ENCODE assay signal across 13 cellular contexts in the genomic region with DNA sequence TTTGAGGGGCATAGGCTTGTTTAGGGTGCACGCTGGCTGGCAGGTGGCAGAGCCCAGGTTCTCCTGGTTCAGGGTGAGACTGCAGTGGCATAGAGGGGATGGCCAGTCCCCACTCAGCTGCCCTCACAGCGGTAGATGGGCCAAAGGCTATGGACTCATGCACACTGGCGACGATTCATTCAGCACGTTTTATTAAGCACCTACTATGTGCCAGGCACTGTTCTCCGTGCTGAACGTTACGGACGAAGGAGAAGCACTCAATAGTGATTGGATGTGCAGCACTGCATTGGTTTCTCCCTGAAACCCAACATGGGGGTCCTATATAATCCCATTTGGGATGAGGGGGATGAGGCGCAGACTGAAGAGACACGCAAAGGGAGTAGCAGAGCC. TPM values are rescaled to one million over a fixed set of nuclear protein-coding genes. Genes with fewer than 3 reads are reported as not detected.
A peak's percentile ranks its signal among the peaks of the same experiment; 100 is the strongest.
DNase-seq lines count a peak whose midpoint lies in the region; TF ChIP-seq lines count a peak whose summit lies in the region.
"Had no signal": no experiment of that assay in that cellular context is flagged by ENCODE, and none has a peak within 500 bp of the region (broad histone marks: within the 10 kb centered on the region; RNA-seq: fewer than 3 reads in every experiment).

No MANE protein-coding gene starts in this region.

- H3K79me2 ChIP-seq in parathyroid adenoma: peaks cover 67% of the 10 kb centered on the region

- peak overlapping the region; percentile 62 for H3K27ac Mint-ChIP-seq in glutamatergic neuron (ENCODE audit: unreplicated experiment)

- TF ChIP-seq CTCF in left ventricle myocardium inferior (IDR thresholded peaks at IDR 0.05; ENCODE audit: borderline replicate concordance) (no peak), glutamatergic neuron (IDR thresholded peaks at IDR 0.05; ENCODE audit: partially characterized antibody, unreplicated experiment) (no peak), parathyroid adenoma (IDR thresholded peaks at IDR 0.05) (no peak), vagina (IDR thresholded peaks at IDR 0.05) (no peak)

- intact Hi-C loops in left ventricle myocardium inferior (cut with micrococcal nuclease) (no loop called here), cardiac septum (cut with DNase I) (no loop called here), vagina (cut with DNase I) (no loop called here)

- H3K27me3 ChIP-seq in left ventricle myocardium inferior (ENCODE audit: low read depth): no peaks in the 10 kb centered on the region
- no peaks in the 10 kb centered on the region for H3K27me3 ChIP-seq in parathyroid adenoma (ENCODE audit: control insufficient read depth, insufficient read depth, low read length)
- no peaks in the 10 kb centered on the region for H3K27me3 ChIP-seq in vagina

- H3K27ac ChIP-seq in left ventricle myocardium inferior (replicated peaks): peak overlapping the region; percentile 96
- peak overlapping the region; percentile 91 for H3K27ac ChIP-seq in parathyroid adenoma
- H3K27ac ChIP-seq in vagina: peak overlapping the region; percentile 88

- no peaks in the 10 kb centered on the region for H3K36me3 Mint-ChIP-seq in glutamatergic neuron (ENCODE audit: unreplicated experiment)

- H3K9me3 Mint-ChIP-seq in glutamatergic neuron (ENCODE audit: unreplicated experiment): peaks cover 4% of the 10 kb centered on the region

- no peak for TF ChIP-seq POLR2A in vagina (IDR thresholded peaks at IDR 0.05)

- peaks cover under 1% of the 10 kb centered on the region for H3K27me3 Mint-ChIP-seq in glutamatergic neuron (ENCODE audit: unreplicated experiment)

- H3K4me1 Mint-ChIP-seq in glutamatergic neuron (ENCODE audit: low read depth, unreplicated experiment): peaks cover 8% of the 10 kb centered on the region

- H3K9me3 ChIP-seq in left ventricle myocardium inferior (replicated peaks) (no peaks in the 10 kb centered on the region), parathyroid adenoma (ENCODE audit: control insufficient read depth, low read length) (no peaks in the 10 kb centered on the region), vagina (no peaks in the 10 kb centered on the region)

- peak overlapping the region; percentile 46 for H3K4me3 Mint-ChIP-seq in glutamatergic neuron (ENCODE audit: unreplicated experiment)

- H3K36me3 ChIP-seq in left ventricle myocardium inferior (no peaks in the 10 kb centered on the region), parathyroid adenoma (ENCODE audit: control insufficient read depth, insufficient read depth, low read length) (no peaks in the 10 kb centered on the region), vagina (no peaks in the 10 kb centered on the region)

- DNase-seq in left ventricle myocardium inferior: no peak
- no peak for DNase-seq in cardiac septum (ENCODE audit: low spot score)
- no peak for DNase-seq in glutamatergic neuron
- no peak for DNase-seq in vagina (ENCODE audit: extremely low spot score in 2 of 2)
- DNase-seq in dermis blood vessel endothelial cell: no peak
- no peak for DNase-seq in SHP77 (lab: John Stamatoyannopoulos, UW)
- DNase-seq in AG20443 (ENCODE audit: low spot score): no peak
- DNase-seq: DMS153; effector memory CD4-positive, alpha-beta T cell; hippocampal formation; Kasumi-1; NCI-H2029 had no signal

- H3K4me3 ChIP-seq in left ventricle myocardium inferior: peak overlapping the region; percentile 26
- H3K4me3 ChIP-seq in parathyroid adenoma (ENCODE audit: low read depth, low read length): no peak overlapping the region
- no peak overlapping the region for H3K4me3 ChIP-seq in vagina

- peak overlapping the region; percentile 19 for H3K4me2 ChIP-seq in parathyroid adenoma (ENCODE audit: low read length)

- peak overlapping the region; percentile 4 for H2AFZ ChIP-seq in parathyroid adenoma

- H3K4me1 ChIP-seq in left ventricle myocardium inferior: peaks cover 100% of the 10 kb centered on the region
- H3K4me1 ChIP-seq in parathyroid adenoma: peaks cover 50% of the 10 kb centered on the region
- peaks cover 91% of the 10 kb centered on the region for H3K4me1 ChIP-seq in vagina

- no peak overlapping the region for H3K9ac ChIP-seq in parathyroid adenoma

RNA-seq across cellular contexts. Expression of a gene that starts 8.6 kb away (rescaled TPM):
- total RNA-seq in left ventricle myocardium inferior (17.2 TPM), cardiac septum (31.4 TPM), glutamatergic neuron (ENCODE audit: unreplicated experiment) (16.5 TPM), vagina (6.9 TPM), dermis blood vessel endothelial cell (0.79 and 1.2 TPM in 2 replicates)

RNA-seq across cellular contexts. Expression of a gene that starts 26.6 kb away (rescaled TPM):
- total RNA-seq in left ventricle myocardium inferior: 67.3 TPM
- 43.3 TPM for total RNA-seq in cardiac septum
- 33.1 TPM for total RNA-seq in glutamatergic neuron (ENCODE audit: unreplicated experiment)
- 76.1 TPM for total RNA-seq in vagina
- 11.6 and 15.5 TPM in 2 replicates for total RNA-seq in dermis blood vessel endothelial cell

RNA-seq across cellular contexts. Expression of a gene that starts 47.2 kb away (rescaled TPM):
- 5.5 TPM for total RNA-seq in left ventricle myocardium inferior
- total RNA-seq in cardiac septum: 6.3 TPM
- 4.1 TPM for total RNA-seq in glutamatergic neuron (ENCODE audit: unreplicated experiment)
- total RNA-seq in vagina: 37.6 TPM
- total RNA-seq in dermis blood vessel endothelial cell: 1.9 and 2.2 TPM in 2 replicates

RNA-seq across cellular contexts. Expression of a gene that starts 51.7 kb away (rescaled TPM):
- total RNA-seq in left ventricle myocardium inferior (2.6 TPM), cardiac septum (1.4 TPM), glutamatergic neuron (ENCODE audit: unreplicated experiment) (13.0 TPM), vagina (6.9 TPM), dermis blood vessel endothelial cell (4.1 and 7.3 TPM in 2 replicates)
